1 cellular context compared by ENCODE assay signal in the genomic region with DNA sequence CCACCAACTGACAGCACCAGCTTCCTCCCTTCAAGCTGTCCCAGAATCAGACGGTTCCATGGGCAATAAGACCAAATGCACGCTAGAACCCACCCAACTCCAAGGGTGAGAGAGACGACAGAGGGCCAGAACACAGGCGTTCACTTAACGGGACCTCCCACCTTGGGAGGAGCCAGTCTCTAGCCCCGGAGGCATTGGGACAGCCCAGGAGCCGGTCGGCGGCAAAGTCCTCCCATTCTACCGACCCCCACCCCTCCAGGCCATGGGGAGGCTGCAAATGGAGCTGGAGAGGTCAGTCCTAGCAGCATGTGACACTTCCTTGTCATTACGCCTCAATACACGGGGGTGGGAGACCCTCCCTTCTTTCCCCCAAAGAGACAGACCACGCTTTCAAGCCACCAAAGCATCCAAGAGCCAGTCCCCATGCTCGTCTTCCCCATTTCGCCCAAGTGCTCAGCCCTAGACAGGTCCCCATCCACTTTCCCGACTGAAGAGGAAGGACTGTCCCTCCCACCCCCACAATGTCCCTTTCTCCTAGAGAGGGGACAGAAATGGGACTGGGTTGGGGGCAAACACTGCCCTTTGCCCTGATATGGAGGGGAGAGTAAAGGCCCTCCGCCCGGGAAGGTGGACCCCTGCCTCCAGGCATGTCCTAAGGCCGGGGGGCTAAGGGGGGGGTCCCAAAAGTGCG.
TF ChIP-seq lines count a peak whose summit lies in the region.

No MANE protein-coding gene starts in this region.

TF ChIP-seq in WTC11, 78 proteins besides CTCF, POLR2A, EP300 and RAD21 (continued from another document):
- TF ChIP-seq, protein P1, sequence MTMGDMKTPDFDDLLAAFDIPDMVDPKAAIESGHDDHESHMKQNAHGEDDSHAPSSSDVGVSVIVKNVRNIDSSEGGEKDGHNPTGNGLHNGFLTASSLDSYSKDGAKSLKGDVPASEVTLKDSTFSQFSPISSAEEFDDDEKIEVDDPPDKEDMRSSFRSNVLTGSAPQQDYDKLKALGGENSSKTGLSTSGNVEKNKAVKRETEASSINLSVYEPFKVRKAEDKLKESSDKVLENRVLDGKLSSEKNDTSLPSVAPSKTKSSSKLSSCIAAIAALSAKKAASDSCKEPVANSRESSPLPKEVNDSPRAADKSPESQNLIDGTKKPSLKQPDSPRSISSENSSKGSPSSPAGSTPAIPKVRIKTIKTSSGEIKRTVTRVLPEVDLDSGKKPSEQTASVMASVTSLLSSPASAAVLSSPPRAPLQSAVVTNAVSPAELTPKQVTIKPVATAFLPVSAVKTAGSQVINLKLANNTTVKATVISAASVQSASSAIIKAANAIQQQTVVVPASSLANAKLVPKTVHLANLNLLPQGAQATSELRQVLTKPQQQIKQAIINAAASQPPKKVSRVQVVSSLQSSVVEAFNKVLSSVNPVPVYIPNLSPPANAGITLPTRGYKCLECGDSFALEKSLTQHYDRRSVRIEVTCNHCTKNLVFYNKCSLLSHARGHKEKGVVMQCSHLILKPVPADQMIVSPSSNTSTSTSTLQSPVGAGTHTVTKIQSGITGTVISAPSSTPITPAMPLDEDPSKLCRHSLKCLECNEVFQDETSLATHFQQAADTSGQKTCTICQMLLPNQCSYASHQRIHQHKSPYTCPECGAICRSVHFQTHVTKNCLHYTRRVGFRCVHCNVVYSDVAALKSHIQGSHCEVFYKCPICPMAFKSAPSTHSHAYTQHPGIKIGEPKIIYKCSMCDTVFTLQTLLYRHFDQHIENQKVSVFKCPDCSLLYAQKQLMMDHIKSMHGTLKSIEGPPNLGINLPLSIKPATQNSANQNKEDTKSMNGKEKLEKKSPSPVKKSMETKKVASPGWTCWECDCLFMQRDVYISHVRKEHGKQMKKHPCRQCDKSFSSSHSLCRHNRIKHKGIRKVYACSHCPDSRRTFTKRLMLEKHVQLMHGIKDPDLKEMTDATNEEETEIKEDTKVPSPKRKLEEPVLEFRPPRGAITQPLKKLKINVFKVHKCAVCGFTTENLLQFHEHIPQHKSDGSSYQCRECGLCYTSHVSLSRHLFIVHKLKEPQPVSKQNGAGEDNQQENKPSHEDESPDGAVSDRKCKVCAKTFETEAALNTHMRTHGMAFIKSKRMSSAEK (CRISPR knock-in tag; IDR thresholded peaks at IDR 0.05; ENCODE audit: borderline replicate concordance), result no peak
